ENCODE assay signal across 2 cellular contexts in genomic region chr10:13750299-13751190, GRCh38.
TF ChIP-seq lines count a peak whose summit lies in the region.

No MANE protein-coding gene starts in this region.

TF ChIP-seq in liver, 16 proteins besides CTCF, POLR2A, EP300 and RAD21 (continued from another document):
- TF ChIP-seq, protein P1, sequence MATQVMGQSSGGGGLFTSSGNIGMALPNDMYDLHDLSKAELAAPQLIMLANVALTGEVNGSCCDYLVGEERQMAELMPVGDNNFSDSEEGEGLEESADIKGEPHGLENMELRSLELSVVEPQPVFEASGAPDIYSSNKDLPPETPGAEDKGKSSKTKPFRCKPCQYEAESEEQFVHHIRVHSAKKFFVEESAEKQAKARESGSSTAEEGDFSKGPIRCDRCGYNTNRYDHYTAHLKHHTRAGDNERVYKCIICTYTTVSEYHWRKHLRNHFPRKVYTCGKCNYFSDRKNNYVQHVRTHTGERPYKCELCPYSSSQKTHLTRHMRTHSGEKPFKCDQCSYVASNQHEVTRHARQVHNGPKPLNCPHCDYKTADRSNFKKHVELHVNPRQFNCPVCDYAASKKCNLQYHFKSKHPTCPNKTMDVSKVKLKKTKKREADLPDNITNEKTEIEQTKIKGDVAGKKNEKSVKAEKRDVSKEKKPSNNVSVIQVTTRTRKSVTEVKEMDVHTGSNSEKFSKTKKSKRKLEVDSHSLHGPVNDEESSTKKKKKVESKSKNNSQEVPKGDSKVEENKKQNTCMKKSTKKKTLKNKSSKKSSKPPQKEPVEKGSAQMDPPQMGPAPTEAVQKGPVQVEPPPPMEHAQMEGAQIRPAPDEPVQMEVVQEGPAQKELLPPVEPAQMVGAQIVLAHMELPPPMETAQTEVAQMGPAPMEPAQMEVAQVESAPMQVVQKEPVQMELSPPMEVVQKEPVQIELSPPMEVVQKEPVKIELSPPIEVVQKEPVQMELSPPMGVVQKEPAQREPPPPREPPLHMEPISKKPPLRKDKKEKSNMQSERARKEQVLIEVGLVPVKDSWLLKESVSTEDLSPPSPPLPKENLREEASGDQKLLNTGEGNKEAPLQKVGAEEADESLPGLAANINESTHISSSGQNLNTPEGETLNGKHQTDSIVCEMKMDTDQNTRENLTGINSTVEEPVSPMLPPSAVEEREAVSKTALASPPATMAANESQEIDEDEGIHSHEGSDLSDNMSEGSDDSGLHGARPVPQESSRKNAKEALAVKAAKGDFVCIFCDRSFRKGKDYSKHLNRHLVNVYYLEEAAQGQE (IDR thresholded peaks at IDR 0.05): no peak
- TF ChIP-seq YY1 (IDR thresholded peaks at IDR 0.05): peak; percentile 25
- TF ChIP-seq RXRA (IDR thresholded peaks at IDR 0.05): peak; percentile 82 to 90
- TF ChIP-seq GABPA (IDR thresholded peaks at IDR 0.05 in 1 of 2, conservative IDR thresholded peaks at IDR 0.05 in 1 of 2): no peak
- peak; percentile 64 to 67 for TF ChIP-seq HNF4A (conservative IDR thresholded peaks at IDR 0.05)
- TF ChIP-seq TAF1 (conservative IDR thresholded peaks at IDR 0.05): no peak

TF ChIP-seq in HepG2, 621 proteins besides CTCF, POLR2A, EP300 and RAD21 (continued from another document):
- no peak for TF ChIP-seq ZBTB26 (CRISPR knock-in tag; IDR thresholded peaks at IDR 0.05; ENCODE audit: borderline replicate concordance)
- TF ChIP-seq TMF1 (CRISPR knock-in tag; IDR thresholded peaks at IDR 0.05; ENCODE audit: low read depth): no peak
- no peak for TF ChIP-seq ZNF879 (CRISPR knock-in tag; IDR thresholded peaks at IDR 0.05)
- TF ChIP-seq CBX1 (IDR thresholded peaks at IDR 0.05; ENCODE audit: low read depth): no peak
- no peak for TF ChIP-seq HNRNPUL1 (IDR thresholded peaks at IDR 0.05; ENCODE audit: low read depth, low read length)
- TF ChIP-seq, protein P2, sequence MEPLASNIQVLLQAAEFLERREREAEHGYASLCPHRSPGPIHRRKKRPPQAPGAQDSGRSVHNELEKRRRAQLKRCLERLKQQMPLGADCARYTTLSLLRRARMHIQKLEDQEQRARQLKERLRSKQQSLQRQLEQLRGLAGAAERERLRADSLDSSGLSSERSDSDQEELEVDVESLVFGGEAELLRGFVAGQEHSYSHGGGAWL (CRISPR knock-in tag; IDR thresholded peaks at IDR 0.05): no peak
- no peak for TF ChIP-seq ZSCAN29 (CRISPR knock-in tag; conservative IDR thresholded peaks at IDR 0.05)
- TF ChIP-seq REPIN1 (CRISPR knock-in tag; IDR thresholded peaks at IDR 0.05; ENCODE audit: borderline replicate concordance, low read depth): no peak
- no peak for TF ChIP-seq ZBTB34 (CRISPR knock-in tag; IDR thresholded peaks at IDR 0.05)
- no peak for TF ChIP-seq KIAA2018 (CRISPR knock-in tag; IDR thresholded peaks at IDR 0.05; ENCODE audit: borderline replicate concordance)
- no peak for TF ChIP-seq ZNF660 (CRISPR knock-in tag; IDR thresholded peaks at IDR 0.05; ENCODE audit: borderline replicate concordance, low read depth)
